In the genomic region with DNA sequence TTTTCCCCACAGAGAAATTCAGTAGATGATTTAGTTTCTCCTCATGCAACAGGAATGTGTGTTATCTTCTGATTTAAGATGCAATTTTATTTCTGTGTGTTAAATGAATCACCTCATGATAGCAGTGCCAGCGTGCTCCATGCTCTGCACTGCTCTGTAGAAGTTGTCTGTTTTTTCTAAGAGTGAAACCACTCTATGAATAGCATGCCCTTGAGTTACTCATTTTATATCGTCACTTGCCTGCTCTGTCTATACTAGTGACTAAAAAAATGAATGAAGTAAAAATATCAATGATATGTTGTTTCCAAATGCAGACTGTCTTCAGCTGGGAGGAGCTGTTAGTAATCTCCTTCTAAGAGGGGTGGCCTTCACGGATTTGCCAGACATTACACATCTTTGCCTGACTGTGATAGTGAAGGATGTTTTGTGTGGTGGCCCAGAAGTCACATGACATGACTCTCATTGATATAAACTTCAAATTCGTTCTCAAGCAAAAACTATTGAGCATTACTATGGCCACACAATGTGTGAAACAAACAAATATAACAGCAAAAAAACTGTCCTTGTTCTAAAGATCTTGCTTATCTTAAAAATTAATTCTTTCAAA, we compare ENCODE assay signal across 20 cellular contexts.
DNase-seq lines count a peak whose midpoint lies in the region; ATAC-seq and TF ChIP-seq lines count a peak whose summit lies in the region.
"Had no signal": no experiment of that assay in that cellular context is flagged by ENCODE, and none has a peak within 500 bp of the region (broad histone marks: within the 10 kb centered on the region; RNA-seq: fewer than 3 reads in every experiment).

No MANE protein-coding gene starts in this region.

- H3K4me3 ChIP-seq in MG63 (no peak overlapping the region), brain microvascular endothelial cell (ENCODE audit: low read depth, low read length) (no peak overlapping the region), mesendoderm (ENCODE audit: low read length) (no peak overlapping the region)
- H3K4me3 ChIP-seq: GM23338, lower lobe of right lung, vagina had no signal

- H2BK5ac ChIP-seq in mesendoderm (ENCODE audit: low read length), result no peak overlapping the region

- H3K23ac ChIP-seq in mesendoderm (ENCODE audit: low read length), result no peak overlapping the region

- H2BK120ac ChIP-seq in mesendoderm (ENCODE audit: low read depth, low read length), result no peak overlapping the region

- no peak overlapping the region for H3K56ac ChIP-seq in mesendoderm (ENCODE audit: low read length)

- no peak overlapping the region for H3K4me2 ChIP-seq in mesendoderm (ENCODE audit: low read length)
- H3K4me2 ChIP-seq: GM23338 had no signal

- H4K8ac ChIP-seq in mesendoderm (ENCODE audit: low read depth, low read length), result no peak overlapping the region

- H2BK15ac ChIP-seq in mesendoderm (replicated peaks; ENCODE audit: low read depth), result no peak overlapping the region

- no peak overlapping the region for H4K5ac ChIP-seq in mesendoderm (ENCODE audit: low read length)

- H3K4me1 ChIP-seq in mesendoderm (ENCODE audit: control insufficient read depth, low read depth, low read length), result no peaks in the 10 kb centered on the region
- H3K4me1 ChIP-seq: foreskin keratinocyte, lower lobe of right lung, vagina had no signal

- H3K27me3 ChIP-seq in MG63 (no peaks in the 10 kb centered on the region), brain microvascular endothelial cell (replicated peaks) (no peaks in the 10 kb centered on the region), mesendoderm (ENCODE audit: insufficient read depth, low read length, poor library complexity) (no peaks in the 10 kb centered on the region)
- H3K27me3 ChIP-seq: foreskin keratinocyte, vagina had no signal

- H3K4ac ChIP-seq in mesendoderm (ENCODE audit: low read depth, low read length), result no peak overlapping the region

- no CpG with 5 or more reads among the region's 4 CpGs for WGBS in mesendoderm (ENCODE audit: extremely low coverage, insufficient coverage, low lambda C conversion rate)

- no peaks in the 10 kb centered on the region for H3K9me3 ChIP-seq in MG63
- H3K9me3 ChIP-seq: lower lobe of right lung, vagina had no signal

- no peak overlapping the region for H2AK5ac ChIP-seq in mesendoderm (ENCODE audit: low read length)

- H3K9ac ChIP-seq in mesendoderm (ENCODE audit: low read length), result no peak overlapping the region

- H3K27ac ChIP-seq in brain microvascular endothelial cell, result peak overlapping the region; percentile 41
- H3K27ac ChIP-seq in mesendoderm (ENCODE audit: low read depth, low read length), result no peak overlapping the region
- H3K27ac ChIP-seq: foreskin keratinocyte, lower lobe of right lung, vagina had no signal

- no peak overlapping the region for H3K18ac ChIP-seq in mesendoderm (ENCODE audit: low read length)

- ATAC-seq in HG03139 (IDR thresholded peaks at IDR 0.05; ENCODE audit: unreplicated experiment), result no peak
- ATAC-seq: foreskin keratinocyte; GM23338; lower lobe of right lung; stimulated activated naive CD8-positive, alpha-beta T cell treated with anti-CD3 and anti-CD28 coated beads, Interleukin-15, amount 100 ng/mL, for 72 hours had no signal

- H3K79me1 ChIP-seq in mesendoderm (ENCODE audit: low read length), result no peaks in the 10 kb centered on the region

- in situ Hi-C loops in brain microvascular endothelial cell (cut with HindIII; ENCODE audit: low pct_ligation_motif_present, low sequenced_read_pairs), result no loop called here

- H3K79me2 ChIP-seq in mesendoderm (ENCODE audit: control insufficient read depth, insufficient read depth, low read length), result no peaks in the 10 kb centered on the region

- TF ChIP-seq CTCF in brain microvascular endothelial cell (IDR thresholded peaks at IDR 0.05; ENCODE audit: low read depth, low read length, missing control alignments), result no peak

- H3K36me3 ChIP-seq in MG63 (no peaks in the 10 kb centered on the region), brain microvascular endothelial cell (replicated peaks) (no peaks in the 10 kb centered on the region), mesendoderm (ENCODE audit: control insufficient read depth, insufficient read depth, low read length) (no peaks in the 10 kb centered on the region)
- H3K36me3 ChIP-seq: lower lobe of right lung, vagina had no signal

- DNase-seq in ELR (ENCODE audit: low read depth) (peak; percentile 26), MG63 (peak; percentile 75), brain microvascular endothelial cell (peak; percentile 41), mesendoderm (peak; percentile 7), NCI-H82 treated with DMSO at 0.1 percent for 48 hours (lab: John Stamatoyannopoulos, UW; ENCODE audit: unreplicated experiment) (no peak), DMS79 treated with DMSO at 0.1 percent for 48 hours (lab: John Stamatoyannopoulos, UW) (no peak)
- no peak for DNase-seq in stimulated activated naive CD4-positive, alpha-beta T cell (lab: John Stamatoyannopoulos, UW)
- DNase-seq: activated CD4-positive, CD25-positive, alpha-beta regulatory T cell treated with anti-CD3 and anti-CD28 coated beads, Interleukin-2, amount 50 U/mL, for 72 hours; activated naive CD4-positive, alpha-beta T cell treated with anti-CD3 and anti-CD28 coated beads, Interleukin-2, amount 10 ng/mL, durations not matched to agents 7 days and 5 days; caudate nucleus; foreskin keratinocyte; lower lobe of right lung; NCI-H1694 treated with DMSO at 0.1 percent for 48 hours; nephron progenitor cell; SIG-M5; stimulated activated CD4-positive, alpha-beta T cell treated with anti-CD3 and anti-CD28 coated beads, Interleukin-15, amount 100 ng/mL, for 24 hours; stimulated activated naive CD8-positive, alpha-beta T cell treated with anti-CD3 and anti-CD28 coated beads, Interleukin-15, amount 100 ng/mL, for 72 hours had no signal

Comparison
In these comparisons a context has a peak if more than half of its experiments do, and no peak if none do; other contexts are left out.
1. DNase-seq: peak in ELR (single experiment), MG63 (single experiment), brain microvascular endothelial cell (single experiment) and mesendoderm (single experiment); none in NCI-H82 treated with DMSO at 0.1 percent for 48 hours (single experiment), stimulated activated naive CD4-positive, alpha-beta T cell (0 of 6) and DMS79 treated with DMSO at 0.1 percent for 48 hours (single experiment).